Comparison of ENCODE assay signal across 9 cellular contexts in genomic region chr14:95495538-95496025, GRCh38. TPM values are rescaled to one million over a fixed set of nuclear protein-coding genes. Genes with fewer than 3 reads are reported as not detected.
DNase-seq lines count a peak whose midpoint lies in the region; ATAC-seq and TF ChIP-seq lines count a peak whose summit lies in the region.
"Had no signal": no experiment of that assay in that cellular context is flagged by ENCODE, and none has a peak within 500 bp of the region (broad histone marks: within the 10 kb centered on the region; RNA-seq: fewer than 3 reads in every experiment).

No MANE protein-coding gene starts in this region.

- H3K4me1 ChIP-seq in stomach smooth muscle (ENCODE audit: control insufficient read depth, insufficient read depth, low read length): peaks cover 34% of the 10 kb centered on the region

- no peak for TF ChIP-seq CTCF in epithelial cell of esophagus (IDR thresholded peaks at IDR 0.05; ENCODE audit: insufficient read depth, low read depth, low read length, missing control alignments)

- peaks cover 3 to 8% of the 10 kb centered on the region in 2 donors for H3K27me3 ChIP-seq in stomach smooth muscle (ENCODE audit: control insufficient read depth in 1 of 2, insufficient read depth in 2 of 2, low read length in 2 of 2)

- peak overlapping the region; percentile 18 for H3K27ac ChIP-seq in stomach smooth muscle (ENCODE audit: low read length)
- H3K27ac ChIP-seq: VCaP had no signal

- ATAC-seq in HG02678 (IDR thresholded peaks at IDR 0.05; ENCODE audit: unreplicated experiment): peak; percentile 87

- DNase-seq in SKM-1 treated with dmso at 0.1 percent for 144 hours (lab: John Stamatoyannopoulos, UW; ENCODE audit: unreplicated experiment) (peak; percentile 62), SKM-1 (lab: John Stamatoyannopoulos, UW; ENCODE audit: unreplicated experiment) (no peak), NOMO-1 treated with DMSO at 0.1 percent for 48 hours (lab: John Stamatoyannopoulos, UW; ENCODE audit: unreplicated experiment) (peak; percentile 86), epithelial cell of esophagus (ENCODE audit: low read depth) (peak; percentile 71), COLO829 (ENCODE audit: low spot score) (no peak), H4 (ENCODE audit: low spot score) (no peak)

- H3K36me3 ChIP-seq in stomach smooth muscle (ENCODE audit: control insufficient read depth in 2 of 2, insufficient read depth in 2 of 2, low read length in 2 of 2): no peaks in the 10 kb centered on the region

- no peak overlapping the region for H3K9ac ChIP-seq in stomach smooth muscle (ENCODE audit: low read length in 2 of 2)

- no peaks in the 10 kb centered on the region for H3K9me3 ChIP-seq in stomach smooth muscle (ENCODE audit: control insufficient read depth in 2 of 2, low read length in 2 of 2)

- H3K4me3 ChIP-seq in epithelial cell of esophagus (ENCODE audit: low read length): no peak overlapping the region
- H3K4me3 ChIP-seq in stomach smooth muscle (ENCODE audit: low read length in 2 of 2): no peak overlapping the region

RNA-seq across cellular contexts. Expression of gene SYNE3, which starts 20.9 kb away (rescaled TPM):
- total RNA-seq in H4 (2014; rRNA removed; shearing (Covaris generic)): 0.75 and 1.4 TPM in 2 replicates

RNA-seq across cellular contexts. Expression of gene GLRX5, which starts 39.3 kb away (rescaled TPM):
- 74.4 and 79.7 TPM in 2 replicates for total RNA-seq in H4 (2014; rRNA removed; shearing (Covaris generic))

Comparison
In these comparisons a context has a peak if more than half of its experiments do, and no peak if none do; other contexts are left out.
1. DNase-seq: peak in SKM-1 treated with dmso at 0.1 percent for 144 hours (single experiment), NOMO-1 treated with DMSO at 0.1 percent for 48 hours (single experiment) and epithelial cell of esophagus (single experiment); none in SKM-1 (single experiment), COLO829 (single experiment) and H4 (single experiment).